15 cellular contexts compared by ENCODE assay signal in genomic region chr3:23831517-23832394, GRCh38. TPM values are rescaled to one million over a fixed set of nuclear protein-coding genes. Genes with fewer than 3 reads are reported as not detected.
DNase-seq lines count a peak whose midpoint lies in the region; ATAC-seq and TF ChIP-seq lines count a peak whose summit lies in the region.
"Had no signal": no experiment of that assay in that cellular context is flagged by ENCODE, and none has a peak within 500 bp of the region (broad histone marks: within the 10 kb centered on the region; RNA-seq: fewer than 3 reads in every experiment).

No MANE protein-coding gene starts in this region.

- H3K4me3 ChIP-seq in GM08714 (ENCODE audit: low read length) (peak overlapping the region; percentile 58; the same call in 1 of the 2 replicates), MM.1S (ENCODE audit: low read length) (no peak overlapping the region)
- H3K4me3 ChIP-seq: prostate gland, SJCRH30 had no signal

- no peaks in the 10 kb centered on the region for H3K9me2 ChIP-seq in MM.1S (replicated peaks; ENCODE audit: insufficient read depth, low read length)

- peaks cover 9% of the 10 kb centered on the region; the same call in 1 of the 2 replicates for H3F3A ChIP-seq in MM.1S (ENCODE audit: insufficient read depth, low read length)

- peaks cover 31% of the 10 kb centered on the region for H3K4me1 ChIP-seq in MM.1S (ENCODE audit: low read length)
- H3K4me1 ChIP-seq: prostate gland, SJCRH30 had no signal

- no peaks in the 10 kb centered on the region for H3K9me3 ChIP-seq in T-helper 17 cell (ENCODE audit: control insufficient read depth, low read length, poor library complexity, severe bottlenecking)
- H3K9me3 ChIP-seq in MM.1S (replicated peaks; ENCODE audit: insufficient read depth, low read length), result no peaks in the 10 kb centered on the region
- H3K9me3 ChIP-seq: prostate gland, SJCRH30 had no signal

- ATAC-seq in GM19463 (IDR thresholded peaks at IDR 0.05; ENCODE audit: unreplicated experiment) (peak; percentile 22), HG02973 (IDR thresholded peaks at IDR 0.05; ENCODE audit: unreplicated experiment) (peak; percentile 3), T-helper 17 cell (no peak), HG02981 (IDR thresholded peaks at IDR 0.05; ENCODE audit: unreplicated experiment) (no peak)

- no peak overlapping the region for H3K4me2 ChIP-seq in MM.1S (ENCODE audit: low read depth, low read length)

- no peak overlapping the region for H3K27ac ChIP-seq in MM.1S (ENCODE audit: low read length)
- H3K27ac ChIP-seq: prostate gland, SJCRH30 had no signal

- H3K79me2 ChIP-seq in MM.1S (ENCODE audit: low read length), result peaks cover 100% of the 10 kb centered on the region

- H3K36me3 Mint-ChIP-seq in T-helper 17 cell (ENCODE audit: low read depth), result no peaks in the 10 kb centered on the region

- no peak overlapping the region for H3K4me3 Mint-ChIP-seq in T-helper 17 cell
- H3K4me3 Mint-ChIP-seq: dendritic cell treated with granulocyte-macrophage colony-stimulating factor and Interleukin-4, amounts not matched to agents 40 ng/mL and 50 ng/mL, for 4 days had no signal

- H3K27ac Mint-ChIP-seq in T-helper 17 cell, result peak overlapping the region; percentile 66
- H3K27ac Mint-ChIP-seq: dendritic cell treated with granulocyte-macrophage colony-stimulating factor and Interleukin-4, amounts not matched to agents 40 ng/mL and 50 ng/mL, for 4 days had no signal

- peaks cover 79% of the 10 kb centered on the region for H4K20me1 ChIP-seq in MM.1S (ENCODE audit: insufficient read depth, low read length)

- H2AFZ ChIP-seq in MM.1S (ENCODE audit: low read length), result no peak overlapping the region

- no peak overlapping the region for H3K9ac ChIP-seq in MM.1S (ENCODE audit: low read length)

- no peak for DNase-seq in T-helper 17 cell
- DNase-seq in NCI-H1930 (lab: John Stamatoyannopoulos, UW), result no peak
- DNase-seq in MM.1S, result no peak
- DNase-seq in 8988T, result no peak
- DNase-seq: DMS79; NCI-H1092 treated with DMSO at 0.1 percent for 48 hours; NCI-H526 treated with DMSO at 0.1 percent for 48 hours; SJCRH30; stimulated activated CD4-positive, alpha-beta T cell treated with anti-CD3 and anti-CD28 coated beads, Interleukin-1b, Interleukin-23, amount 100 ng/mL, for 48 hours had no signal

- H3K4me1 Mint-ChIP-seq in T-helper 17 cell, result peaks cover 32% of the 10 kb centered on the region

- H3K27me3 ChIP-seq in MM.1S (replicated peaks; ENCODE audit: insufficient read depth, low read length), result no peaks in the 10 kb centered on the region
- H3K27me3 ChIP-seq: SJCRH30 had no signal

- no peak for TF ChIP-seq CTCF in MM.1S (IDR thresholded peaks at IDR 0.05; ENCODE audit: low read length)

- no peaks in the 10 kb centered on the region for H3K27me3 Mint-ChIP-seq in T-helper 17 cell
- H3K27me3 Mint-ChIP-seq: dendritic cell treated with granulocyte-macrophage colony-stimulating factor and Interleukin-4, amounts not matched to agents 40 ng/mL and 50 ng/mL, for 4 days had no signal

- peaks cover 2% of the 10 kb centered on the region; the same call in 1 of the 2 replicates for H3K36me3 ChIP-seq in MM.1S (replicated peaks; ENCODE audit: insufficient read depth, low read length)
- H3K36me3 ChIP-seq: prostate gland had no signal

RNA-seq across cellular contexts. Expression of gene UBE2E1, which starts 26.0 kb away (rescaled TPM):
- 10 to 100 TPM; 62.2 to 70.7 TPM for total RNA-seq in T-helper 17 cell

Comparison
In these comparisons a context has a peak if more than half of its experiments do, and no peak if none do; other contexts are left out.
1. ATAC-seq: peak in GM19463 (single experiment) and HG02973 (single experiment); none in T-helper 17 cell (single experiment) and HG02981 (single experiment).